Comparison of ENCODE assay signal across 18 cellular contexts in the genomic region with DNA sequence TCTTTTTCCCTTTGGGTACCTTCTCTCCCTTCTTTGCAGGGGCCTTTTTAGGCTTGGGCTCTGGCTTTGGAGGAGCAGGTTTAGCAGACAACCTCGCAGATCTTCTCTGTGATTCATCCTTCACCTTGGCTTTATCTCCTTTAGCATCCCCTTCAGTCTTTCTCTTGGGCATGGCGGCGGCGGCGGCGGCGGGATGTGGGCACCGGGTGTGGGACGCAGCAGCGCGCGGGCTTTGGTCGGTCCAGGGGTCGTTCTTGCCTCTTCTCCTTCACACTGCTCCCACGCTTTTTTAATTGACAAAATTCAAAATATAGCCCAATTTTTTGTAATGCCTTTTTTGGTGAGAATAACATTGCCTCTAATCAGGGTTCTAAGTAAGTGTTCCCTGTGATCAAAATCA. TPM values are rescaled to one million over a fixed set of nuclear protein-coding genes. Genes with fewer than 3 reads are reported as not detected.
DNase-seq lines count a peak whose midpoint lies in the region; FAIRE-seq and TF ChIP-seq lines count a peak whose summit lies in the region.
"Had no signal": no experiment of that assay in that cellular context is flagged by ENCODE, and none has a peak within 500 bp of the region (broad histone marks: within the 10 kb centered on the region; RNA-seq: fewer than 3 reads in every experiment).

No MANE protein-coding gene starts in this region.

- no peak for TF ChIP-seq CTCF in neural crest cell (conservative IDR thresholded peaks at IDR 0.05)

- FAIRE-seq in HTR-8/SVneo (lab: Jason Lieb, UNC): peak; percentile 83
- FAIRE-seq: A549, D721Med, G401.6, GM12891, GM19239 had no signal

- POLR2A ChIA-PET in activated CD4-positive, alpha-beta T cell treated with anti-CD3 and anti-CD28 coated beads, Interleukin-2, amount 10 ng/mL, durations not matched to agents 7 days and 5 days (lab: Charles Lee): no interaction called here

- H3K4me1 Mint-ChIP-seq in activated CD4-positive, alpha-beta T cell treated with anti-CD3 and anti-CD28 coated beads, Interleukin-2, amount 10 ng/mL, durations not matched to agents 7 days and 5 days: no peaks in the 10 kb centered on the region
- peaks cover 9% of the 10 kb centered on the region for H3K4me1 Mint-ChIP-seq in neural crest cell
- H3K4me1 Mint-ChIP-seq: B cell had no signal

- no peaks in the 10 kb centered on the region for H3K9me3 Mint-ChIP-seq in activated CD4-positive, alpha-beta T cell treated with anti-CD3 and anti-CD28 coated beads, Interleukin-2, amount 10 ng/mL, durations not matched to agents 7 days and 5 days
- no peaks in the 10 kb centered on the region for H3K9me3 Mint-ChIP-seq in neural crest cell
- H3K9me3 Mint-ChIP-seq: CD4-positive, alpha-beta T cell; CD8-positive, alpha-beta T cell had no signal

- H3K36me3 Mint-ChIP-seq in activated CD4-positive, alpha-beta T cell treated with anti-CD3 and anti-CD28 coated beads, Interleukin-2, amount 10 ng/mL, durations not matched to agents 7 days and 5 days (ENCODE audit: low read depth): peaks cover 15% of the 10 kb centered on the region
- peaks cover 11% of the 10 kb centered on the region for H3K36me3 Mint-ChIP-seq in neural crest cell (ENCODE audit: low read depth)

- DNase-seq in activated CD4-positive, alpha-beta T cell treated with anti-CD3 and anti-CD28 coated beads, Interleukin-2, amount 10 ng/mL, durations not matched to agents 7 days and 5 days: no peak
- DNase-seq in activated CD4-positive, alpha-beta T cell treated with anti-CD3 and anti-CD28 coated beads for 48 hours: no peak
- no peak for DNase-seq in HTR-8/SVneo (ENCODE audit: insufficient read length, low spot score)
- no peak for DNase-seq in neural crest cell (ENCODE audit: low read depth, low spot score)
- no peak for DNase-seq in stimulated activated CD4-positive, alpha-beta T cell treated with anti-CD3 and anti-CD28 coated beads, Interleukin-2, amount 100 ng/mL, for 24 hours
- DNase-seq: AML-193; Caco-2; Calu3; CD4-positive, alpha-beta T cell; CD8-positive, alpha-beta T cell; DMS79 treated with DMSO at 0.1 percent for 48 hours; GF-D8 had no signal

- H3K4me3 Mint-ChIP-seq in activated CD4-positive, alpha-beta T cell treated with anti-CD3 and anti-CD28 coated beads, Interleukin-2, amount 10 ng/mL, durations not matched to agents 7 days and 5 days: no peak overlapping the region
- H3K4me3 Mint-ChIP-seq in neural crest cell: no peak overlapping the region
- H3K4me3 Mint-ChIP-seq: B cell; CD4-positive, alpha-beta T cell; CD8-positive, alpha-beta T cell had no signal

- CTCF ChIA-PET in activated CD4-positive, alpha-beta T cell treated with anti-CD3 and anti-CD28 coated beads, Interleukin-2, amount 10 ng/mL, durations not matched to agents 7 days and 5 days (lab: Charles Lee): no interaction called here

- peak overlapping the region; percentile 57 for H3K27ac Mint-ChIP-seq in activated CD4-positive, alpha-beta T cell treated with anti-CD3 and anti-CD28 coated beads, Interleukin-2, amount 10 ng/mL, durations not matched to agents 7 days and 5 days
- peak overlapping the region; percentile 29 for H3K27ac Mint-ChIP-seq in neural crest cell (ENCODE audit: unreplicated experiment)
- H3K27ac Mint-ChIP-seq: B cell; CD4-positive, alpha-beta T cell; CD8-positive, alpha-beta T cell had no signal

- H3K27me3 Mint-ChIP-seq in activated CD4-positive, alpha-beta T cell treated with anti-CD3 and anti-CD28 coated beads, Interleukin-2, amount 10 ng/mL, durations not matched to agents 7 days and 5 days: no peaks in the 10 kb centered on the region
- no peaks in the 10 kb centered on the region for H3K27me3 Mint-ChIP-seq in neural crest cell (ENCODE audit: low read depth)
- H3K27me3 Mint-ChIP-seq: B cell; CD4-positive, alpha-beta T cell had no signal

RNA-seq across cellular contexts. Expression of gene TRMT5, which starts 8.6 kb away (rescaled TPM):
- 1 to 10 TPM; 8.2 to 9.3 TPM for total RNA-seq in activated CD4-positive, alpha-beta T cell treated with anti-CD3 and anti-CD28 coated beads, Interleukin-2, amount 10 ng/mL, durations not matched to agents 7 days and 5 days
- 21.4 and 23.6 TPM in 2 replicates for total RNA-seq in neural crest cell

RNA-seq across cellular contexts. Expression of gene SLC38A6, which starts 8.8 kb away (rescaled TPM):
- total RNA-seq in activated CD4-positive, alpha-beta T cell treated with anti-CD3 and anti-CD28 coated beads, Interleukin-2, amount 10 ng/mL, durations not matched to agents 7 days and 5 days: 10 to 100 TPM in 1 of 2 experiments, 1 to 10 TPM in 1; 8.5 to 10.1 TPM
- total RNA-seq in neural crest cell: 13.2 and 14.5 TPM in 2 replicates
